ENCODE assay signal across 8 cellular contexts in genomic region chr22:32080904-32081303, GRCh38.
A peak's percentile ranks its signal among the peaks of the same experiment; 100 is the strongest.
DNase-seq lines count a peak whose midpoint lies in the region; ATAC-seq and TF ChIP-seq lines count a peak whose summit lies in the region.

No MANE protein-coding gene starts in this region.

- ATAC-seq in GM21360 (IDR thresholded peaks at IDR 0.05; ENCODE audit: unreplicated experiment), result no peak

- no peak for DNase-seq in AG04449 (ENCODE audit: low read depth, low spot score)
- peak; percentile 67 for DNase-seq in ELR (ENCODE audit: low read depth)
- peak; percentile 50 for DNase-seq in NCI-H146 (lab: John Stamatoyannopoulos, UW)
- peak; percentile 2 for DNase-seq in activated CD4-positive, alpha-beta T cell treated with anti-CD3 and anti-CD28 coated beads, Interleukin-2, amount 50 U/mL, for 1 hour
- DNase-seq in head of caudate nucleus, result peak in 24 of 42 donors; percentile 4 to 72 (median 36)
- no peak for DNase-seq in retinal pigment epithelial cell (ENCODE audit: low read depth)
- DNase-seq in globus pallidus (ENCODE audit: low spot score), result no peak

- POLR2A ChIA-PET in AG04449 (lab: Yijun Ruan, JAX), result no interaction called here

- CTCF ChIA-PET in AG04449 (lab: Yijun Ruan, JAX), result interaction anchor here (5.1 to 6.9 kb wide), 2 partner anchors 103 to 109 kb away, joined by 40 to 175 read pairs; no protein-coding TSS in a partner anchor

- intact Hi-C loops in head of caudate nucleus (cut with DNase I), result loop anchor here (10.0 kb wide), 1 partner anchor 106 kb away; no protein-coding TSS in a partner anchor

- H3K4me3 ChIP-seq in AG04449 (ENCODE audit: low read depth, low read length), result no peak overlapping the region
- H3K4me3 ChIP-seq in retinal pigment epithelial cell (ENCODE audit: low read length), result no peak overlapping the region

- TF ChIP-seq CTCF in AG04449 (IDR thresholded peaks at IDR 0.05; ENCODE audit: insufficient read depth, low read length, missing control alignments), result peak; percentile 57
- peak; percentile 73 for TF ChIP-seq CTCF in retinal pigment epithelial cell (conservative IDR thresholded peaks at IDR 0.05; ENCODE audit: low read depth, low read length)

Comparison
In these comparisons a context has a peak if more than half of its experiments do, and no peak if none do; other contexts are left out.
1. DNase-seq: peak in ELR (single experiment), NCI-H146 (single experiment), activated CD4-positive, alpha-beta T cell treated with anti-CD3 and anti-CD28 coated beads, Interleukin-2, amount 50 U/mL, for 1 hour (single experiment) and head of caudate nucleus (24 of 42); none in AG04449 (single experiment), retinal pigment epithelial cell (single experiment) and globus pallidus (single experiment).